9 cellular contexts compared by ENCODE assay signal in the genomic region with DNA sequence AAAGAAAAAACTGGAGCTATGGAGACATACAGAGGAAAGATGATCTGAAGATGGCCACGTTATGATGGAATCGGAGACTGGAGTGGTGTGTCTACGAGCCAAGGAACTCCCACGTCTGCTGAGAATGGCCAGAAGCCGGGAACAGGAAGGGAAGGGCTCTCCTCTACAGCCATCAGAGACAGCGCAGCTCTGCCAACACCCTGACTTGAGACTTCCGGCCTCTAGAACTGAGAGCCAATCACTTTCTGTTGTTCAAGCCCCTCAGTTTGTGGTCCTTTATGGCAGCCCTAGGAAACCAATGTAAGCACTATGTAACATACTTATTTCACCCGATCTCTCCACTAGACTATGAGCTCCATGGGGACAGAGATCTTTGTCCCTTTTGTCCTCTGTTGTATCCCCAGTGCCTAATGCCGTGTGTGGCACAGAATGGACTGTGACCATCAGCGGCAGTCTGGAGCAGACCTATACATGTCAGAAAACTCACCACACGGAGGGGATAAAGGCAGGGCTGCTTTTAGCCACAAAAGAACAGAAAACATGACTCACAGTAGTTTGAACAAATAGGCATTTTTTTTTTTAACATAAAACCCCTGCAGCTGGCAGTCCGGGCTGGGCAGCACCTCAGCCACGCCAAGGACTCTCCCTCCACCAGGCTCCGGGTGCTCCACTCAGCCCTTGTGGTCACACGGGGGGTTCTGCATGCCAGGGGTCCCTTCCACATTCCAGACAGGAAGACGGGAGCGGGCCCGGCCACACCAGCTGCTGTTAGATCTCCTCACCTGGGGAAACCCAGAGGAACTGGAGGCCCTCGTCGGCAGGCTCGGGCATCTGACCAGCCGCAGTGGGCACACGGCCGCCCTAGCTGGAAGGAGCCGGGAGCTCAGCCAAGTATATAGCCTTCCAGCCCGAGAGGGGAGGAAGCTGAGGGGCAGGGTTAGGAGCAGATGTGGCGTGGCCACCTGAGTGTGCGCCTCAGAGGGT. TPM values are rescaled to one million over a fixed set of nuclear protein-coding genes. Genes with fewer than 3 reads are reported as not detected.
DNase-seq lines count a peak whose midpoint lies in the region; ATAC-seq, FAIRE-seq and TF ChIP-seq lines count a peak whose summit lies in the region.
"Had no signal": no experiment of that assay in that cellular context is flagged by ENCODE, and none has a peak within 500 bp of the region (broad histone marks: within the 10 kb centered on the region; RNA-seq: fewer than 3 reads in every experiment).

No MANE protein-coding gene starts in this region.

- peak overlapping the region; percentile 64 for H3K27ac Mint-ChIP-seq in activated CD4-positive, alpha-beta T cell treated with anti-CD3 and anti-CD28 coated beads, Interleukin-2, amount 10 ng/mL, durations not matched to agents 7 days and 5 days

- TF ChIP-seq EP300 in HepG2 (IDR thresholded peaks at IDR 0.05; ENCODE audit: low read depth in 2 of 2, low read length in 2 of 2) (no peak), HepG2 (CRISPR knock-in tag; IDR thresholded peaks at IDR 0.05; ENCODE audit: borderline replicate concordance) (no peak), suprapubic skin (IDR thresholded peaks at IDR 0.05) (no peak)

- H3K9me3 Mint-ChIP-seq in activated CD4-positive, alpha-beta T cell treated with anti-CD3 and anti-CD28 coated beads, Interleukin-2, amount 10 ng/mL, durations not matched to agents 7 days and 5 days: no peaks in the 10 kb centered on the region

- WGBS in HepG2 (ENCODE audit: low lambda C conversion rate): 69% methylated on average over 25 of the region's 28 CpGs
- WGBS in suprapubic skin: 80% methylated on average over 24 of the region's 28 CpGs

- H3K79me2 ChIP-seq in HepG2 (ENCODE audit: insufficient read depth, low read length): peaks cover 8% of the 10 kb centered on the region

- DNase-seq in activated CD4-positive, alpha-beta T cell treated with anti-CD3 and anti-CD28 coated beads, Interleukin-2, amount 10 ng/mL, durations not matched to agents 7 days and 5 days: no peak
- DNase-seq in activated CD4-positive, alpha-beta T cell treated with anti-CD3 and anti-CD28 coated beads for 1 hour: no peak
- DNase-seq in astrocyte of the hippocampus (ENCODE audit: low read depth, low spot score): peak; percentile 90
- peak; percentile 68 for DNase-seq in HepG2 (ENCODE audit: low spot score)
- DNase-seq in suprapubic skin (ENCODE audit: low spot score in 2 of 2): no peak
- DNase-seq in NCI-H2081 (lab: John Stamatoyannopoulos, UW): no peak
- DNase-seq: NCI-H510A had no signal

- H3K4me3 Mint-ChIP-seq in activated CD4-positive, alpha-beta T cell treated with anti-CD3 and anti-CD28 coated beads, Interleukin-2, amount 10 ng/mL, durations not matched to agents 7 days and 5 days: no peak overlapping the region

- no peaks in the 10 kb centered on the region for H3K27me3 Mint-ChIP-seq in activated CD4-positive, alpha-beta T cell treated with anti-CD3 and anti-CD28 coated beads, Interleukin-2, amount 10 ng/mL, durations not matched to agents 7 days and 5 days

- in situ Hi-C loops in HepG2 (cut with HindIII; ENCODE audit: extremely low pct_ligation_motif_present, low pct_unique_long_range_greater_than_20kb): no loop called here

- H4K20me1 ChIP-seq in HepG2 (ENCODE audit: insufficient read depth, low read length): no peaks in the 10 kb centered on the region

- H3K36me3 ChIP-seq in HepG2 (replicated peaks in 1 of 2; ENCODE audit: control insufficient read depth in 1 of 2, insufficient read depth in 2 of 2, low read length in 2 of 2) (peaks cover 6 to 38% of the 10 kb centered on the region in 2 experiments; a peak in 4 of 5 replicates), suprapubic skin (peaks cover 38% of the 10 kb centered on the region)

- H3K4me2 ChIP-seq in HepG2 (ENCODE audit: low read depth, low read length): peak overlapping the region; percentile 56

- no TSS peak for BruUV-seq in HepG2 (replicated peaks; lab: Mats Ljungman, UMichigan)

- ATAC-seq in HepG2: peak; percentile 78
- ATAC-seq in HG02571 (IDR thresholded peaks at IDR 0.05; ENCODE audit: unreplicated experiment): no peak
- no peak for ATAC-seq in GM19395 (IDR thresholded peaks at IDR 0.05; ENCODE audit: unreplicated experiment)

- H3K27me3 ChIP-seq in HepG2 (ENCODE audit: control insufficient read depth in 1 of 2, insufficient read depth in 2 of 2, low read length in 2 of 2) (no peaks in the 10 kb centered on the region), suprapubic skin (no peaks in the 10 kb centered on the region)

- no peak for TF ChIP-seq POLR2A in HepG2 (IDR thresholded peaks at IDR 0.05; ENCODE audit: insufficient read depth in 1 of 2, low read depth in 2 of 2, low read length in 2 of 2)
- no peak for TF ChIP-seq POLR2A in suprapubic skin (IDR thresholded peaks at IDR 0.05)

- CTCF ChIA-PET in activated CD4-positive, alpha-beta T cell treated with anti-CD3 and anti-CD28 coated beads, Interleukin-2, amount 10 ng/mL, durations not matched to agents 7 days and 5 days (lab: Charles Lee): interaction anchor here (0.6 to 2.0 kb wide), 10 partner anchors 10 to 365 kb away, joined by 3 to 8 read pairs (median 4); no protein-coding TSS in a partner anchor
- CTCF ChIA-PET in HepG2 (lab: Yijun Ruan, JAX; ENCODE audit: low intra/inter-chr PET ratio, low total read pairs): no interaction called here

- H3K4me1 ChIP-seq in HepG2 (ENCODE audit: insufficient read depth, low read length) (peaks cover 60% of the 10 kb centered on the region), suprapubic skin (peaks cover 4% of the 10 kb centered on the region)

- peak overlapping the region; percentile 61 for H3K9ac ChIP-seq in HepG2 (ENCODE audit: insufficient read depth, low read depth, low read length)

- H3K4me1 Mint-ChIP-seq in activated CD4-positive, alpha-beta T cell treated with anti-CD3 and anti-CD28 coated beads, Interleukin-2, amount 10 ng/mL, durations not matched to agents 7 days and 5 days: peaks cover 20% of the 10 kb centered on the region

- peaks cover 17% of the 10 kb centered on the region for H3K36me3 Mint-ChIP-seq in activated CD4-positive, alpha-beta T cell treated with anti-CD3 and anti-CD28 coated beads, Interleukin-2, amount 10 ng/mL, durations not matched to agents 7 days and 5 days (ENCODE audit: low read depth)

- intact Hi-C loops in HepG2 (cut with micrococcal nuclease; ENCODE audit: unreplicated experiment): loop anchor here (5.0 kb wide), 1 partner anchor 119 kb away; a partner anchor contains a TSS

- H3K4me3 ChIP-seq in HepG2 (replicated peaks in 1 of 3; ENCODE audit: insufficient read depth in 1 of 3, low read depth in 2 of 3, low read length in 3 of 3) (no peak overlapping the region; a peak in 2 of 6 replicates), suprapubic skin (no peak overlapping the region)

- no peak for TF ChIP-seq RAD21 in HepG2 (CRISPR knock-in tag; IDR thresholded peaks at IDR 0.05)

- peak; percentile 63 for FAIRE-seq in HepG2 (lab: Jason Lieb, UNC)

- H3K27ac ChIP-seq in HepG2 (ENCODE audit: extremely low read length, insufficient read depth, low read length) (peak overlapping the region; percentile 83), suprapubic skin (peak overlapping the region; percentile 64)

- H2AFZ ChIP-seq in HepG2 (ENCODE audit: low read length): no peak overlapping the region

- H3K9me3 ChIP-seq in HepG2 (ENCODE audit: low read length) (no peaks in the 10 kb centered on the region), suprapubic skin (no peaks in the 10 kb centered on the region)

- TF ChIP-seq CTCF in HepG2 (CRISPR knock-in tag; IDR thresholded peaks at IDR 0.05) (peak; percentile 29; the same call in 1 of the 2 replicates), suprapubic skin (IDR thresholded peaks at IDR 0.05) (no peak)

- POLR2A ChIA-PET in activated CD4-positive, alpha-beta T cell treated with anti-CD3 and anti-CD28 coated beads, Interleukin-2, amount 10 ng/mL, durations not matched to agents 7 days and 5 days (lab: Charles Lee): no interaction called here
- POLR2A ChIA-PET in HepG2 (lab: Yijun Ruan, JAX): interaction anchor here (0.9 to 2.7 kb wide), 5 partner anchors 25 to 241 kb away, joined by 3 to 31 read pairs (median 9); a partner anchor contains a TSS

RNA-seq across cellular contexts. Expression of a gene that starts 16.1 kb away (rescaled TPM):
- 100 to 1,000 TPM; 107 to 109 TPM for total RNA-seq in activated CD4-positive, alpha-beta T cell treated with anti-CD3 and anti-CD28 coated beads, Interleukin-2, amount 10 ng/mL, durations not matched to agents 7 days and 5 days
- 9.9 and 12.8 TPM in 2 replicates for total RNA-seq in HepG2 (2016; rRNA removed; fragmentation: Illumina TruSeq; extraction: Trizol)
- 6.1 and 6.8 TPM in 2 replicates for total RNA-seq in HepG2 (2016; cell fraction: cytosol; rRNA removed; fragmentation: Illumina TruSeq; extraction: Trizol; ENCODE audit: low read depth)
- 11.7 and 11.8 TPM in 2 replicates for total RNA-seq in HepG2 (2016; cell fraction: insoluble cytoplasmic fraction; rRNA removed; fragmentation: Illumina TruSeq; extraction: Trizol)
- 6.6 TPM in 2 replicates for total RNA-seq in HepG2 (2016; cell fraction: membrane; rRNA removed; fragmentation: Illumina TruSeq; extraction: Trizol)
- 10.4 and 14.3 TPM in 2 replicates for total RNA-seq in HepG2 (2016; cell fraction: nucleus; rRNA removed; fragmentation: Illumina TruSeq; extraction: Trizol)
- 10.5 and 11.2 TPM in 2 replicates for polyA plus RNA-seq in HepG2 (2011; rRNA removed)
- 6.0 and 15.2 TPM in 2 replicates for polyA plus RNA-seq in HepG2 (2011; cell fraction: cytosol; rRNA removed)
- 68.6 and 87.5 TPM in 2 replicates for polyA plus RNA-seq in HepG2 (2011; cell fraction: nucleus; rRNA removed)
- 4.6 and 6.6 TPM in 2 replicates for polyA plus RNA-seq in HepG2 (2012)
- polyA plus RNA-seq in HepG2 (2016; cell fraction: cytosol; fragmentation: Illumina TruSeq; extraction: Trizol; ENCODE audit: low read depth): 4.5 and 5.4 TPM in 2 replicates
- 8.2 and 10.7 TPM in 2 replicates for polyA plus RNA-seq in HepG2 (2016; cell fraction: insoluble cytoplasmic fraction; fragmentation: Illumina TruSeq; extraction: Trizol; ENCODE audit: low read depth)
- 5.8 and 5.9 TPM in 2 replicates for polyA plus RNA-seq in HepG2 (2016; cell fraction: membrane; fragmentation: Illumina TruSeq; extraction: Trizol; ENCODE audit: low read depth)
- polyA plus RNA-seq in HepG2 (2016; cell fraction: nucleus; fragmentation: Illumina TruSeq; extraction: Trizol; ENCODE audit: insufficient read depth, low read depth): 28.9 and 39.4 TPM in 2 replicates
- 8.1 and 15.6 TPM in 2 replicates for polyA minus RNA-seq in HepG2 (2011; rRNA and poly(A)+ RNA removed; ENCODE audit: low replicate concordance)
- 4.1 and 5.1 TPM in 2 replicates for polyA minus RNA-seq in HepG2 (2011; cell fraction: cytosol; rRNA and poly(A)+ RNA removed)
- 8.7 and 9.7 TPM in 2 replicates for polyA minus RNA-seq in HepG2 (2011; cell fraction: nucleus; rRNA and poly(A)+ RNA removed)
- 10 to 100 TPM in 3 of 4 donors, 1 to 10 TPM in 1; 8.7 to 30.3 (median 11.7) TPM for total RNA-seq in suprapubic skin

RNA-seq across cellular contexts. Expression of a gene that starts 23.6 kb away (rescaled TPM):
- total RNA-seq in activated CD4-positive, alpha-beta T cell treated with anti-CD3 and anti-CD28 coated beads, Interleukin-2, amount 10 ng/mL, durations not matched to agents 7 days and 5 days: 100 to 1,000 TPM; 123 to 132 TPM
- total RNA-seq in HepG2 (2016; rRNA removed; fragmentation: Illumina TruSeq; extraction: Trizol) (94.5 and 191 TPM in 2 replicates), suprapubic skin (100 to 1,000 TPM; 119 to 191 (median 160) TPM)
- total RNA-seq in HepG2 (2016; cell fraction: cytosol; rRNA removed; fragmentation: Illumina TruSeq; extraction: Trizol; ENCODE audit: low read depth): 72.5 and 74.4 TPM in 2 replicates
- total RNA-seq in HepG2 (2016; cell fraction: insoluble cytoplasmic fraction; rRNA removed; fragmentation: Illumina TruSeq; extraction: Trizol): 86.8 and 210 TPM in 2 replicates
- total RNA-seq in HepG2 (2016; cell fraction: membrane; rRNA removed; fragmentation: Illumina TruSeq; extraction: Trizol): 109 and 128 TPM in 2 replicates
- total RNA-seq in HepG2 (2016; cell fraction: nucleus; rRNA removed; fragmentation: Illumina TruSeq; extraction: Trizol): 152 and 179 TPM in 2 replicates
- 193 and 197 TPM in 2 replicates for polyA plus RNA-seq in HepG2 (2011; rRNA removed)
- polyA plus RNA-seq in HepG2 (2011; cell fraction: cytosol; rRNA removed): 220 and 352 TPM in 2 replicates
- 256 and 281 TPM in 2 replicates for polyA plus RNA-seq in HepG2 (2011; cell fraction: nucleus; rRNA removed)
- polyA plus RNA-seq in HepG2 (2012): 71.8 and 108 TPM in 2 replicates
- 82.2 and 93.0 TPM in 2 replicates for polyA plus RNA-seq in HepG2 (2016; cell fraction: cytosol; fragmentation: Illumina TruSeq; extraction: Trizol; ENCODE audit: low read depth)
- polyA plus RNA-seq in HepG2 (2016; cell fraction: insoluble cytoplasmic fraction; fragmentation: Illumina TruSeq; extraction: Trizol; ENCODE audit: low read depth): 90.8 and 112 TPM in 2 replicates
- 103 and 135 TPM in 2 replicates for polyA plus RNA-seq in HepG2 (2016; cell fraction: membrane; fragmentation: Illumina TruSeq; extraction: Trizol; ENCODE audit: low read depth)
- polyA plus RNA-seq in HepG2 (2016; cell fraction: nucleus; fragmentation: Illumina TruSeq; extraction: Trizol; ENCODE audit: insufficient read depth, low read depth): 241 and 283 TPM in 2 replicates
- 353 and 575 TPM in 2 replicates for polyA minus RNA-seq in HepG2 (2011; rRNA and poly(A)+ RNA removed; ENCODE audit: low replicate concordance)
- 147 and 182 TPM in 2 replicates for polyA minus RNA-seq in HepG2 (2011; cell fraction: cytosol; rRNA and poly(A)+ RNA removed)
- polyA minus RNA-seq in HepG2 (2011; cell fraction: nucleus; rRNA and poly(A)+ RNA removed): 87.0 and 96.2 TPM in 2 replicates

RNA-seq across cellular contexts. Expression of a gene that starts 24.2 kb away (rescaled TPM):
- 100 to 1,000 TPM; 142 to 152 TPM for total RNA-seq in activated CD4-positive, alpha-beta T cell treated with anti-CD3 and anti-CD28 coated beads, Interleukin-2, amount 10 ng/mL, durations not matched to agents 7 days and 5 days
- 239 and 271 TPM in 2 replicates for total RNA-seq in HepG2 (2016; rRNA removed; fragmentation: Illumina TruSeq; extraction: Trizol)
- 772 and 890 TPM in 2 replicates for total RNA-seq in HepG2 (2016; cell fraction: cytosol; rRNA removed; fragmentation: Illumina TruSeq; extraction: Trizol; ENCODE audit: low read depth)
- 220 and 264 TPM in 2 replicates for total RNA-seq in HepG2 (2016; cell fraction: insoluble cytoplasmic fraction; rRNA removed; fragmentation: Illumina TruSeq; extraction: Trizol)
- total RNA-seq in HepG2 (2016; cell fraction: membrane; rRNA removed; fragmentation: Illumina TruSeq; extraction: Trizol): 708 and 781 TPM in 2 replicates
- total RNA-seq in HepG2 (2016; cell fraction: nucleus; rRNA removed; fragmentation: Illumina TruSeq; extraction: Trizol): 90.3 and 98.5 TPM in 2 replicates
- polyA plus RNA-seq in HepG2 (2011; rRNA removed): 228 and 250 TPM in 2 replicates
- polyA plus RNA-seq in HepG2 (2011; cell fraction: cytosol; rRNA removed): 212 and 323 TPM in 2 replicates
- 85.7 and 87.5 TPM in 2 replicates for polyA plus RNA-seq in HepG2 (2011; cell fraction: nucleus; rRNA removed)
- 91.2 and 111 TPM in 2 replicates for polyA plus RNA-seq in HepG2 (2012)
- polyA plus RNA-seq in HepG2 (2016; cell fraction: cytosol; fragmentation: Illumina TruSeq; extraction: Trizol; ENCODE audit: low read depth): 1,341 and 1,562 TPM in 2 replicates
- 353 and 387 TPM in 2 replicates for polyA plus RNA-seq in HepG2 (2016; cell fraction: insoluble cytoplasmic fraction; fragmentation: Illumina TruSeq; extraction: Trizol; ENCODE audit: low read depth)
- polyA plus RNA-seq in HepG2 (2016; cell fraction: membrane; fragmentation: Illumina TruSeq; extraction: Trizol; ENCODE audit: low read depth): 984 and 1,090 TPM in 2 replicates
- polyA plus RNA-seq in HepG2 (2016; cell fraction: nucleus; fragmentation: Illumina TruSeq; extraction: Trizol; ENCODE audit: insufficient read depth, low read depth): 258 and 277 TPM in 2 replicates
- polyA minus RNA-seq in HepG2 (2011; rRNA and poly(A)+ RNA removed; ENCODE audit: low replicate concordance): 103 and 232 TPM in 2 replicates
- 61.2 and 64.5 TPM in 2 replicates for polyA minus RNA-seq in HepG2 (2011; cell fraction: cytosol; rRNA and poly(A)+ RNA removed)
- 30.1 and 34.2 TPM in 2 replicates for polyA minus RNA-seq in HepG2 (2011; cell fraction: nucleus; rRNA and poly(A)+ RNA removed)
- total RNA-seq in suprapubic skin: 10 to 100 TPM; 54.2 to 90.1 (median 62.1) TPM

RNA-seq across cellular contexts. Expression of a gene that starts 24.3 kb away (rescaled TPM):
- total RNA-seq in activated CD4-positive, alpha-beta T cell treated with anti-CD3 and anti-CD28 coated beads, Interleukin-2, amount 10 ng/mL, durations not matched to agents 7 days and 5 days: 10 to 100 TPM; 28.3 to 34.4 TPM
- total RNA-seq in HepG2 (2016; rRNA removed; fragmentation: Illumina TruSeq; extraction: Trizol) (15.4 and 22.9 TPM in 2 replicates), suprapubic skin (10 to 100 TPM; 36.7 to 70.1 (median 43.3) TPM)
- total RNA-seq in HepG2 (2016; cell fraction: cytosol; rRNA removed; fragmentation: Illumina TruSeq; extraction: Trizol; ENCODE audit: low read depth): 6.4 and 11.5 TPM in 2 replicates
- total RNA-seq in HepG2 (2016; cell fraction: insoluble cytoplasmic fraction; rRNA removed; fragmentation: Illumina TruSeq; extraction: Trizol): 15.3 and 23.6 TPM in 2 replicates
- 13.3 and 16.0 TPM in 2 replicates for total RNA-seq in HepG2 (2016; cell fraction: membrane; rRNA removed; fragmentation: Illumina TruSeq; extraction: Trizol)
- 24.2 and 30.2 TPM in 2 replicates for total RNA-seq in HepG2 (2016; cell fraction: nucleus; rRNA removed; fragmentation: Illumina TruSeq; extraction: Trizol)
- polyA plus RNA-seq in HepG2 (2011; rRNA removed): 63.7 and 74.5 TPM in 2 replicates
- polyA plus RNA-seq in HepG2 (2011; cell fraction: cytosol; rRNA removed): 41.9 and 60.6 TPM in 2 replicates
- polyA plus RNA-seq in HepG2 (2011; cell fraction: nucleus; rRNA removed): 332 and 383 TPM in 2 replicates
- polyA plus RNA-seq in HepG2 (2012): 28.5 and 30.3 TPM in 2 replicates
- polyA plus RNA-seq in HepG2 (2016; cell fraction: cytosol; fragmentation: Illumina TruSeq; extraction: Trizol; ENCODE audit: low read depth): 10.6 and 14.5 TPM in 2 replicates
- polyA plus RNA-seq in HepG2 (2016; cell fraction: insoluble cytoplasmic fraction; fragmentation: Illumina TruSeq; extraction: Trizol; ENCODE audit: low read depth): 24.0 and 24.9 TPM in 2 replicates
- polyA plus RNA-seq in HepG2 (2016; cell fraction: membrane; fragmentation: Illumina TruSeq; extraction: Trizol; ENCODE audit: low read depth): 15.6 and 19.9 TPM in 2 replicates
- 93.8 and 96.1 TPM in 2 replicates for polyA plus RNA-seq in HepG2 (2016; cell fraction: nucleus; fragmentation: Illumina TruSeq; extraction: Trizol; ENCODE audit: insufficient read depth, low read depth)
- polyA minus RNA-seq in HepG2 (2011; rRNA and poly(A)+ RNA removed; ENCODE audit: low replicate concordance): 7.4 and 16.0 TPM in 2 replicates
- 5.2 and 5.7 TPM in 2 replicates for polyA minus RNA-seq in HepG2 (2011; cell fraction: cytosol; rRNA and poly(A)+ RNA removed)
- 21.3 and 23.3 TPM in 2 replicates for polyA minus RNA-seq in HepG2 (2011; cell fraction: nucleus; rRNA and poly(A)+ RNA removed)

RNA-seq across cellular contexts. Expression of a gene that starts 29.9 kb away (rescaled TPM):
- 100 to 1,000 TPM; 124 to 132 TPM for total RNA-seq in activated CD4-positive, alpha-beta T cell treated with anti-CD3 and anti-CD28 coated beads, Interleukin-2, amount 10 ng/mL, durations not matched to agents 7 days and 5 days
- total RNA-seq in HepG2 (2016; rRNA removed; fragmentation: Illumina TruSeq; extraction: Trizol) (10.7 and 11.1 TPM in 2 replicates), suprapubic skin (10 to 100 TPM; 38.5 to 85.9 (median 68.8) TPM)
- total RNA-seq in HepG2 (2016; cell fraction: cytosol; rRNA removed; fragmentation: Illumina TruSeq; extraction: Trizol; ENCODE audit: low read depth): 15.3 and 15.8 TPM in 2 replicates
- 7.2 and 12.8 TPM in 2 replicates for total RNA-seq in HepG2 (2016; cell fraction: insoluble cytoplasmic fraction; rRNA removed; fragmentation: Illumina TruSeq; extraction: Trizol)
- 15.5 and 16.6 TPM in 2 replicates for total RNA-seq in HepG2 (2016; cell fraction: membrane; rRNA removed; fragmentation: Illumina TruSeq; extraction: Trizol)
- 7.6 and 9.6 TPM in 2 replicates for total RNA-seq in HepG2 (2016; cell fraction: nucleus; rRNA removed; fragmentation: Illumina TruSeq; extraction: Trizol)
- polyA plus RNA-seq in HepG2 (2011; rRNA removed): 17.2 and 27.9 TPM in 2 replicates
- 20.3 and 35.1 TPM in 2 replicates for polyA plus RNA-seq in HepG2 (2011; cell fraction: cytosol; rRNA removed)
- 48.0 and 49.7 TPM in 2 replicates for polyA plus RNA-seq in HepG2 (2011; cell fraction: nucleus; rRNA removed)
- polyA plus RNA-seq in HepG2 (2012): 9.3 and 16.2 TPM in 2 replicates
- polyA plus RNA-seq in HepG2 (2016; cell fraction: cytosol; fragmentation: Illumina TruSeq; extraction: Trizol; ENCODE audit: low read depth): 11.0 and 13.5 TPM in 2 replicates
- 14.8 and 16.5 TPM in 2 replicates for polyA plus RNA-seq in HepG2 (2016; cell fraction: insoluble cytoplasmic fraction; fragmentation: Illumina TruSeq; extraction: Trizol; ENCODE audit: low read depth)
- 11.0 and 11.4 TPM in 2 replicates for polyA plus RNA-seq in HepG2 (2016; cell fraction: membrane; fragmentation: Illumina TruSeq; extraction: Trizol; ENCODE audit: low read depth)
- polyA plus RNA-seq in HepG2 (2016; cell fraction: nucleus; fragmentation: Illumina TruSeq; extraction: Trizol; ENCODE audit: insufficient read depth, low read depth): 19.6 TPM in 2 replicates
- polyA minus RNA-seq in HepG2 (2011; rRNA and poly(A)+ RNA removed; ENCODE audit: low replicate concordance): 0.82 and 20.7 TPM in 2 replicates
- 7.2 and 9.7 TPM in 2 replicates for polyA minus RNA-seq in HepG2 (2011; cell fraction: cytosol; rRNA and poly(A)+ RNA removed)
- polyA minus RNA-seq in HepG2 (2011; cell fraction: nucleus; rRNA and poly(A)+ RNA removed): 10.6 and 12.8 TPM in 2 replicates

Comparison
In these comparisons a context has a peak if more than half of its experiments do, and no peak if none do; other contexts are left out.
1. DNase-seq: peak in astrocyte of the hippocampus (single experiment) and HepG2 (single experiment); none in activated CD4-positive, alpha-beta T cell treated with anti-CD3 and anti-CD28 coated beads, Interleukin-2, amount 10 ng/mL, durations not matched to agents 7 days and 5 days (single experiment), activated CD4-positive, alpha-beta T cell treated with anti-CD3 and anti-CD28 coated beads for 1 hour (single experiment), suprapubic skin (0 of 2) and NCI-H2081 (0 of 2).